In genomic region chr9:112127281-112127680, GRCh38 we compare ENCODE assay signal across 36 cellular contexts.
"Had no signal": no experiment of that assay in that cellular context is flagged by ENCODE, and none has a peak within 500 bp of the region (broad histone marks: within the 10 kb centered on the region; RNA-seq: fewer than 3 reads in every experiment).

No MANE protein-coding gene starts in this region.

- H3K27me3 ChIP-seq: adrenal gland, body of pancreas, esophagus squamous epithelium, gastroesophageal sphincter had no signal

- H3K27ac Mint-ChIP-seq: activated B cell treated with CpG ODN at 0.5 μM for 24 hours; activated CD8-positive, alpha-beta memory T cell treated with anti-CD3 and anti-CD28 coated beads, Interleukin-2, amount 10 ng/mL, durations not matched to agents 7 days and 5 days; activated CD8-positive, alpha-beta T cell treated with anti-CD3 and anti-CD28 coated beads, Interleukin-2, amount 10 ng/mL, durations not matched to agents 7 days and 5 days; activated naive CD4-positive, alpha-beta T cell treated with anti-CD3 and anti-CD28 coated beads for 36 hours; activated naive CD4-positive, alpha-beta T cell treated with anti-CD3 and anti-CD28 coated beads, Interleukin-2, amount 50 U/mL, for 24 hours; activated naive CD8-positive, alpha-beta T cell treated with anti-CD3 and anti-CD28 coated beads for 36 hours; activated naive CD8-positive, alpha-beta T cell treated with anti-CD3 and anti-CD28 coated beads, Interleukin-2, amount 50 U/mL, for 24 hours; activated T-helper 1 cell treated with anti-CD3 and anti-CD28 coated beads, Interleukin-12 subunit alpha, Interleukin-12 subunit beta, Interleukin-2, Interleukin-4 antibody, amounts not matched to agents 30 ng/mL and 10 ng/mL and 1 ng/mL, durations not matched to agents 14 hours and 24 hours and 36 hours; activated T-helper 2 cell treated with anti-CD3 and anti-CD28 coated beads, Interferon-gamma antibody, Interleukin-2, Interleukin-4, amounts not matched to agents 10 μg/mL and 5 μg/mL and 100 μg/mL, durations not matched to agents 14 hours and 24 hours and 36 hours; effector memory CD8-positive, alpha-beta T cell; T-helper 17 cell; T-helper 2 cell treated with Interferon-gamma antibody and Interleukin-4, amounts not matched to agents 5 μg/mL and 100 μg/mL, for 36 hours had no signal

- H3K4me1 Mint-ChIP-seq: activated CD8-positive, alpha-beta memory T cell treated with anti-CD3 and anti-CD28 coated beads, Interleukin-2, amount 10 ng/mL, durations not matched to agents 7 days and 5 days; activated naive CD4-positive, alpha-beta T cell treated with anti-CD3 and anti-CD28 coated beads, Interleukin-2, amount 50 U/mL, for 24 hours; activated naive CD8-positive, alpha-beta T cell treated with anti-CD3 and anti-CD28 coated beads for 36 hours had no signal

- H3K9me3 Mint-ChIP-seq: activated B cell treated with CpG ODN at 0.5 μM for 24 hours; activated naive CD4-positive, alpha-beta T cell treated with anti-CD3 and anti-CD28 coated beads for 36 hours; activated naive CD4-positive, alpha-beta T cell treated with anti-CD3 and anti-CD28 coated beads, Interleukin-2, amount 50 U/mL, for 24 hours; activated naive CD8-positive, alpha-beta T cell treated with anti-CD3 and anti-CD28 coated beads for 36 hours; activated naive CD8-positive, alpha-beta T cell treated with anti-CD3 and anti-CD28 coated beads, Interleukin-2, amount 50 U/mL, for 24 hours; activated T-helper 1 cell treated with anti-CD3 and anti-CD28 coated beads, Interleukin-12 subunit alpha, Interleukin-12 subunit beta, Interleukin-2, Interleukin-4 antibody, amounts not matched to agents 30 ng/mL and 10 ng/mL and 1 ng/mL, durations not matched to agents 14 hours and 24 hours and 36 hours; activated T-helper 2 cell treated with anti-CD3 and anti-CD28 coated beads, Interferon-gamma antibody, Interleukin-2, Interleukin-4, amounts not matched to agents 10 μg/mL and 5 μg/mL and 100 μg/mL, durations not matched to agents 14 hours and 24 hours and 36 hours; effector memory CD8-positive, alpha-beta T cell; T-helper 2 cell treated with Interferon-gamma antibody and Interleukin-4, amounts not matched to agents 5 μg/mL and 100 μg/mL, for 36 hours had no signal

- H3K4me1 ChIP-seq: adrenal gland, esophagus squamous epithelium, gastroesophageal sphincter had no signal

- H3K4me3 ChIP-seq: adrenal gland, body of pancreas, esophagus squamous epithelium, gastroesophageal sphincter had no signal

- DNase-seq: activated B cell treated with CpG ODN at 0.5 μM for 24 hours; activated CD4-positive, alpha-beta T cell treated with anti-CD3 and anti-CD28 coated beads for 48 hours; activated CD4-positive, alpha-beta T cell treated with anti-CD3 and anti-CD28 coated beads, Interleukin-2, amount 50 U/mL, for 1 hour; activated CD4-positive, alpha-beta T cell treated with anti-CD3 and anti-CD28 coated beads, Interleukin-2, amount 50 U/mL, for 48 hours; activated CD8-positive, alpha-beta memory T cell treated with anti-CD3 and anti-CD28 coated beads, Interleukin-2, amount 10 ng/mL, durations not matched to agents 7 days and 5 days; activated CD8-positive, alpha-beta memory T cell treated with anti-CD3 and anti-CD28 coated beads, Interleukin-2, amount 50 U/mL, for 4 hours; activated CD8-positive, alpha-beta T cell treated with anti-CD3 and anti-CD28 coated beads, Interleukin-2, amount 10 ng/mL, durations not matched to agents 7 days and 5 days; activated effector memory CD4-positive, alpha-beta T cell treated with anti-CD3 and anti-CD28 coated beads, Interleukin-2, amount 50 U/mL, for 16 hours; activated naive CD4-positive, alpha-beta T cell treated with anti-CD3 and anti-CD28 coated beads for 36 hours; activated naive CD8-positive, alpha-beta T cell treated with anti-CD3 and anti-CD28 coated beads for 36 hours; activated naive CD8-positive, alpha-beta T cell treated with anti-CD3 and anti-CD28 coated beads, Interleukin-2, amount 50 U/mL, for 24 hours; activated T-cell treated with anti-CD3 and anti-CD28 coated beads, Interleukin-2, amount 50 U/mL, for 1 hour; activated T-cell treated with anti-CD3 and anti-CD28 coated beads, Interleukin-2, amount 50 U/mL, for 48 hours; adrenal gland; amygdala; aorta; body of pancreas; caudate nucleus; cortex of kidney; dermis blood vessel endothelial cell; effector CD4-positive, alpha-beta T cell; effector memory CD8-positive, alpha-beta T cell; erythroblast; esophagus squamous epithelium; foreskin melanocyte; head of caudate nucleus; T-helper 1 cell; T-helper 17 cell; T1000; WERI-Rb-1 had no signal

- H3K4me3 Mint-ChIP-seq: activated B cell treated with CpG ODN at 0.5 μM for 24 hours; activated CD8-positive, alpha-beta memory T cell treated with anti-CD3 and anti-CD28 coated beads, Interleukin-2, amount 10 ng/mL, durations not matched to agents 7 days and 5 days; activated CD8-positive, alpha-beta T cell treated with anti-CD3 and anti-CD28 coated beads, Interleukin-2, amount 10 ng/mL, durations not matched to agents 7 days and 5 days; activated naive CD4-positive, alpha-beta T cell treated with anti-CD3 and anti-CD28 coated beads for 36 hours; activated naive CD4-positive, alpha-beta T cell treated with anti-CD3 and anti-CD28 coated beads, Interleukin-2, amount 50 U/mL, for 24 hours; activated naive CD8-positive, alpha-beta T cell treated with anti-CD3 and anti-CD28 coated beads for 36 hours; activated naive CD8-positive, alpha-beta T cell treated with anti-CD3 and anti-CD28 coated beads, Interleukin-2, amount 50 U/mL, for 24 hours; activated T-helper 1 cell treated with anti-CD3 and anti-CD28 coated beads, Interleukin-12 subunit alpha, Interleukin-12 subunit beta, Interleukin-2, Interleukin-4 antibody, amounts not matched to agents 30 ng/mL and 10 ng/mL and 1 ng/mL, durations not matched to agents 14 hours and 24 hours and 36 hours; effector memory CD8-positive, alpha-beta T cell; T-helper 17 cell; T-helper 2 cell treated with Interferon-gamma antibody and Interleukin-4, amounts not matched to agents 5 μg/mL and 100 μg/mL, for 36 hours had no signal

- H3K9me3 ChIP-seq: adrenal gland, body of pancreas, esophagus squamous epithelium, gastroesophageal sphincter had no signal

- H3K36me3 ChIP-seq: adrenal gland had no signal

- H3K27me3 Mint-ChIP-seq: activated B cell treated with CpG ODN at 0.5 μM for 24 hours; activated CD8-positive, alpha-beta memory T cell treated with anti-CD3 and anti-CD28 coated beads, Interleukin-2, amount 10 ng/mL, durations not matched to agents 7 days and 5 days; activated naive CD4-positive, alpha-beta T cell treated with anti-CD3 and anti-CD28 coated beads, Interleukin-2, amount 50 U/mL, for 24 hours; activated naive CD8-positive, alpha-beta T cell treated with anti-CD3 and anti-CD28 coated beads for 36 hours; activated naive CD8-positive, alpha-beta T cell treated with anti-CD3 and anti-CD28 coated beads, Interleukin-2, amount 50 U/mL, for 24 hours; effector memory CD8-positive, alpha-beta T cell; T-helper 17 cell had no signal

- ATAC-seq: activated CD4-positive, CD25-positive, alpha-beta regulatory T cell treated with anti-CD3 and anti-CD28 coated beads, Interleukin-2, amount 50 U/mL, for 24 hours; activated CD8-positive, alpha-beta memory T cell treated with anti-CD3 and anti-CD28 coated beads, Interleukin-2, amount 10 ng/mL, durations not matched to agents 7 days and 5 days; activated CD8-positive, alpha-beta T cell treated with anti-CD3 and anti-CD28 coated beads, Interleukin-2, amount 10 ng/mL, durations not matched to agents 7 days and 5 days; activated naive CD8-positive, alpha-beta T cell treated with anti-CD3 and anti-CD28 coated beads, Interleukin-2, amount 50 U/mL, for 24 hours; body of pancreas; effector memory CD8-positive, alpha-beta T cell; gastroesophageal sphincter; T-helper 17 cell had no signal
